In the genomic region with DNA sequence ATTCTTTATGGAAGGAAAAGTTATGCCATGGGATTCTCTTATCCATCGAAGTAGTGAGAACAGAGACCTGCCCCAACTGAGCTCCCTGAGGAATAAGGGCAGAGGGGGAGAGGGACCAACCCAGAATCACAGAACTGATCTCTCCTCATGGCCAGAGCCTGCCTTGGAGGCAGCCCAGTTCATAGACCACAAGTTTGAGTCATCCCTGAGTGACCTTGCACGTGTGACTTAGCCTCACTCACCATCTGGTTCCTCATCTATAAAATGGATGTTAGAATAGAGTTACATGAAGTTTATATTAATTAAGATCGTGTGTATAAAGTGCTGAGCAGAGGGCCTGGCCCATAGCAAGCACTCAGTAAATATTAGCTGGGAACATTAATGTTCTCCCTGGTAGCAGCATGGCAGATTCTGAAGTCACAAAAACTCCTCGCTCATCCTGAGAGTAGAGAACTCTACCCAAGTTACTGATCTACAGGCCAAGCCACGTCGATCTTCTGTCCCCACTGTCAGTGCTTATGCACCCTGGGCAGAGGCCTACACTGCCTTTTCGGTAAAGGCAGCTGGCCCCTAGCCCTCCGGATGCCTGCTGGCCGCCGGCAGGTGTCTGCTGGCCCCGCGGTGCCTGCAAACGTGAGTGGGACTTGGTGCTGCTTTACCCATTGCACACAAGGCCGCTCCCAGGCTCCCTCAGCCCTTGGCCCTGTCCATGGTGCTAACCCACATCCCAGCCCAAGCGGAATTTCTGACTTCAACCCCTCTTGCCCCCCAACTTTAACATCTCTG, we compare ENCODE assay signal across 10 cellular contexts.
DNase-seq lines count a peak whose midpoint lies in the region; ATAC-seq, FAIRE-seq and TF ChIP-seq lines count a peak whose summit lies in the region.
"Had no signal": no experiment of that assay in that cellular context is flagged by ENCODE, and none has a peak within 500 bp of the region (broad histone marks: within the 10 kb centered on the region; RNA-seq: fewer than 3 reads in every experiment).

No MANE protein-coding gene starts in this region.

- FAIRE-seq in HTR-8/SVneo (lab: Jason Lieb, UNC), result no peak

- TF ChIP-seq EP300 in sigmoid colon (IDR thresholded peaks at IDR 0.05), result no peak

- H3K4me1 Mint-ChIP-seq in Calu3 (ENCODE audit: low read depth, unreplicated experiment), result no peaks in the 10 kb centered on the region
- H3K4me1 Mint-ChIP-seq in activated CD8-positive, alpha-beta T cell treated with anti-CD3 and anti-CD28 coated beads for 36 hours (ENCODE audit: low read depth), result no peaks in the 10 kb centered on the region

- DNase-seq in Calu3 (peak; percentile 72), HTR-8/SVneo (ENCODE audit: insufficient read length, low spot score) (peak; percentile 28), kidney glomerular epithelial cell (lab: John Stamatoyannopoulos, UW) (peak; percentile 33), HuH-7.5 (ENCODE audit: low spot score) (no peak), sigmoid colon (no peak), hepatic stellate cell (ENCODE audit: low spot score) (no peak), psoas muscle (no peak)
- DNase-seq in activated CD8-positive, alpha-beta T cell treated with anti-CD3 and anti-CD28 coated beads for 36 hours, result peak; percentile 25
- DNase-seq: amygdala had no signal

- CTCF ChIA-PET in Calu3 (lab: Charles Lee), result no interaction called here
- CTCF ChIA-PET in activated CD8-positive, alpha-beta T cell treated with anti-CD3 and anti-CD28 coated beads for 36 hours (lab: Charles Lee), result interaction anchor here (0.5 kb wide), 1 partner anchor 877 kb away, joined by 3 read pairs; no protein-coding TSS in a partner anchor

- H3K27me3 ChIP-seq in sigmoid colon, result peaks cover 0 to 21% (median 0%) of the 10 kb centered on the region in 3 donors
- peaks cover 0 to 5% (median 0%) of the 10 kb centered on the region in 3 donors for H3K27me3 ChIP-seq in psoas muscle (ENCODE audit: insufficient read depth in 3 of 3, low read length in 2 of 3)

- POLR2A ChIA-PET in activated CD8-positive, alpha-beta T cell treated with anti-CD3 and anti-CD28 coated beads for 36 hours (lab: Charles Lee), result no interaction called here

- H3K4me3 Mint-ChIP-seq in Calu3 (ENCODE audit: low read depth, unreplicated experiment), result no peak overlapping the region
- no peak overlapping the region for H3K4me3 Mint-ChIP-seq in activated CD8-positive, alpha-beta T cell treated with anti-CD3 and anti-CD28 coated beads for 36 hours
- H3K4me3 Mint-ChIP-seq: memory B cell had no signal

- H3K9me3 ChIP-seq in sigmoid colon, result no peaks in the 10 kb centered on the region
- no peaks in the 10 kb centered on the region for H3K9me3 ChIP-seq in psoas muscle

- no peaks in the 10 kb centered on the region for H3K36me3 ChIP-seq in sigmoid colon
- H3K36me3 ChIP-seq in psoas muscle (ENCODE audit: insufficient read depth in 1 of 2, low read depth in 1 of 2), result no peaks in the 10 kb centered on the region

- TF ChIP-seq POLR2A in sigmoid colon (IDR thresholded peaks at IDR 0.05), result no peak

- H3K27ac Mint-ChIP-seq in Calu3 (ENCODE audit: unreplicated experiment), result no peak overlapping the region
- H3K27ac Mint-ChIP-seq in activated CD8-positive, alpha-beta T cell treated with anti-CD3 and anti-CD28 coated beads for 36 hours, result no peak overlapping the region
- H3K27ac Mint-ChIP-seq: memory B cell had no signal

- H3K4me1 ChIP-seq in sigmoid colon (peaks cover 0 to 8% (median 8%) of the 10 kb centered on the region in 4 donors), psoas muscle (no peaks in the 10 kb centered on the region)

- intact Hi-C loops in Calu3 (cut with micrococcal nuclease; ENCODE audit: unreplicated experiment), result loop anchor here (1.0 kb wide), 1 partner anchor 11 kb away; no protein-coding TSS in a partner anchor
- intact Hi-C loops in activated CD8-positive, alpha-beta T cell treated with anti-CD3 and anti-CD28 coated beads for 36 hours (cut with micrococcal nuclease), result no loop called here
- intact Hi-C loops in sigmoid colon (cut with DNase I), result no loop called here
- intact Hi-C loops in psoas muscle (cut with DNase I), result no loop called here

- peaks cover 85% of the 10 kb centered on the region for H3K27me3 Mint-ChIP-seq in Calu3 (ENCODE audit: unreplicated experiment)
- H3K27me3 Mint-ChIP-seq in activated CD8-positive, alpha-beta T cell treated with anti-CD3 and anti-CD28 coated beads for 36 hours, result peaks cover 34% of the 10 kb centered on the region

- H3K9me3 Mint-ChIP-seq in Calu3 (ENCODE audit: low read depth, unreplicated experiment), result no peaks in the 10 kb centered on the region
- no peaks in the 10 kb centered on the region for H3K9me3 Mint-ChIP-seq in activated CD8-positive, alpha-beta T cell treated with anti-CD3 and anti-CD28 coated beads for 36 hours
- H3K9me3 Mint-ChIP-seq: memory B cell had no signal

- no peak for ATAC-seq in activated CD8-positive, alpha-beta T cell treated with anti-CD3 and anti-CD28 coated beads for 36 hours
- ATAC-seq in psoas muscle, result no peak

- no TSS peak for BruUV-seq in Calu3 (replicated peaks; lab: Mats Ljungman, UMichigan)

- 27 to 28% methylated on average over 15 of the region's 15 CpGs for WGBS in sigmoid colon, 2 donors
- WGBS in psoas muscle, 3 donors, result 26 to 29% (median 28%) methylated on average over 15 of the region's 15 CpGs

- H3K27ac ChIP-seq in sigmoid colon (no peak overlapping the region), psoas muscle (no peak overlapping the region)

- H3K4me3 ChIP-seq in sigmoid colon (no peak overlapping the region), psoas muscle (no peak overlapping the region)

- no peak for TF ChIP-seq CTCF in Calu3 (IDR thresholded peaks at IDR 0.05; ENCODE audit: unreplicated experiment)
- TF ChIP-seq CTCF in activated CD8-positive, alpha-beta T cell treated with anti-CD3 and anti-CD28 coated beads for 36 hours (IDR thresholded peaks at IDR 0.05), result no peak
- no peak for TF ChIP-seq CTCF in sigmoid colon (IDR thresholded peaks at IDR 0.05)
- no peak for TF ChIP-seq CTCF in psoas muscle (IDR thresholded peaks at IDR 0.05)

- no peaks in the 10 kb centered on the region for H3K36me3 Mint-ChIP-seq in Calu3 (ENCODE audit: insufficient read depth, unreplicated experiment)
- no peaks in the 10 kb centered on the region for H3K36me3 Mint-ChIP-seq in activated CD8-positive, alpha-beta T cell treated with anti-CD3 and anti-CD28 coated beads for 36 hours (ENCODE audit: low read depth)
- H3K36me3 Mint-ChIP-seq: memory B cell had no signal

Comparison
In these comparisons a context has a peak if more than half of its experiments do, and no peak if none do; other contexts are left out.
1. DNase-seq: peak in Calu3 (single experiment), HTR-8/SVneo (single experiment), activated CD8-positive, alpha-beta T cell treated with anti-CD3 and anti-CD28 coated beads for 36 hours (single experiment) and kidney glomerular epithelial cell (single experiment); none in HuH-7.5 (single experiment), sigmoid colon (single experiment), hepatic stellate cell (single experiment) and psoas muscle (0 of 2).